ENCODE assay signal across 12 cellular contexts in genomic region chr14:51849095-51849494, GRCh38. TPM values are rescaled to one million over a fixed set of nuclear protein-coding genes. Genes with fewer than 3 reads are reported as not detected.
DNase-seq lines count a peak whose midpoint lies in the region; ATAC-seq and TF ChIP-seq lines count a peak whose summit lies in the region.
"Had no signal": no experiment of that assay in that cellular context is flagged by ENCODE, and none has a peak within 500 bp of the region (broad histone marks: within the 10 kb centered on the region; RNA-seq: fewer than 3 reads in every experiment).

No MANE protein-coding gene starts in this region.

- CTCF ChIA-PET in activated CD8-positive, alpha-beta T cell treated with anti-CD3 and anti-CD28 coated beads, Interleukin-2, amount 10 ng/mL, durations not matched to agents 7 days and 5 days (lab: Charles Lee): interaction anchor here (0.6 to 1.8 kb wide), 2 partner anchors 11 to 566 kb away, joined by 3 to 13 read pairs; partner anchors contain the start of gene GNG2

- H3K27me3 Mint-ChIP-seq in activated CD8-positive, alpha-beta T cell treated with anti-CD3 and anti-CD28 coated beads, Interleukin-2, amount 10 ng/mL, durations not matched to agents 7 days and 5 days (ENCODE audit: low read depth): no peaks in the 10 kb centered on the region

- peaks cover 80% of the 10 kb centered on the region for H3K4me1 Mint-ChIP-seq in activated CD8-positive, alpha-beta T cell treated with anti-CD3 and anti-CD28 coated beads, Interleukin-2, amount 10 ng/mL, durations not matched to agents 7 days and 5 days (ENCODE audit: low read depth)

- peaks cover 23% of the 10 kb centered on the region for H3K9me3 Mint-ChIP-seq in activated CD8-positive, alpha-beta T cell treated with anti-CD3 and anti-CD28 coated beads, Interleukin-2, amount 10 ng/mL, durations not matched to agents 7 days and 5 days (ENCODE audit: insufficient read depth)
- H3K9me3 Mint-ChIP-seq: WTC11 had no signal

- TF ChIP-seq CTCF in foreskin fibroblast (IDR thresholded peaks at IDR 0.05; ENCODE audit: low read depth, low read length): no peak

- no peak overlapping the region for H3K4me3 ChIP-seq in foreskin fibroblast (ENCODE audit: low read depth in 1 of 2, low read length in 2 of 2)
- H3K4me3 ChIP-seq: MG63 had no signal

- ATAC-seq in GM18520 (IDR thresholded peaks at IDR 0.05; ENCODE audit: unreplicated experiment) (peak; percentile 40), sciatic nerve (no peak)
- ATAC-seq in activated CD8-positive, alpha-beta T cell treated with anti-CD3 and anti-CD28 coated beads, Interleukin-2, amount 10 ng/mL, durations not matched to agents 7 days and 5 days: no peak
- ATAC-seq: WTC11 had no signal

- POLR2A ChIA-PET in activated CD8-positive, alpha-beta T cell treated with anti-CD3 and anti-CD28 coated beads, Interleukin-2, amount 10 ng/mL, durations not matched to agents 7 days and 5 days (lab: Charles Lee): interaction anchor here (3.0 to 10.8 kb wide), 2 partner anchors 15 to 24 kb away, joined by 11 to 366 read pairs; partner anchors contain the start of gene GNG2

- H3K36me3 Mint-ChIP-seq in activated CD8-positive, alpha-beta T cell treated with anti-CD3 and anti-CD28 coated beads, Interleukin-2, amount 10 ng/mL, durations not matched to agents 7 days and 5 days (ENCODE audit: low read depth): peaks cover 33% of the 10 kb centered on the region
- H3K36me3 Mint-ChIP-seq: WTC11 had no signal

- peak overlapping the region; percentile 98 for H3K27ac Mint-ChIP-seq in activated CD8-positive, alpha-beta T cell treated with anti-CD3 and anti-CD28 coated beads, Interleukin-2, amount 10 ng/mL, durations not matched to agents 7 days and 5 days
- H3K27ac Mint-ChIP-seq: progenitor cell of endocrine pancreas, WTC11 had no signal

- intact Hi-C loops in sciatic nerve (cut with DNase I): no loop called here

- H3K4me3 Mint-ChIP-seq in activated CD8-positive, alpha-beta T cell treated with anti-CD3 and anti-CD28 coated beads, Interleukin-2, amount 10 ng/mL, durations not matched to agents 7 days and 5 days: no peak overlapping the region
- H3K4me3 Mint-ChIP-seq: WTC11 had no signal

- DNase-seq in AG20443 (ENCODE audit: low spot score): peak; percentile 58
- peak; percentile 45 for DNase-seq in activated CD8-positive, alpha-beta T cell treated with anti-CD3 and anti-CD28 coated beads, Interleukin-2, amount 10 ng/mL, durations not matched to agents 7 days and 5 days
- DNase-seq in foreskin fibroblast: peak; percentile 29 to 51
- no peak for DNase-seq in sciatic nerve (ENCODE audit: low spot score)
- no peak for DNase-seq in Kasumi-1 (lab: John Stamatoyannopoulos, UW)
- DNase-seq in COR-L47 (lab: John Stamatoyannopoulos, UW): no peak
- no peak for DNase-seq in NCI-H69 (lab: John Stamatoyannopoulos, UW)
- DNase-seq: central memory CD4-positive, alpha-beta T cell; MG63 had no signal

RNA-seq across cellular contexts. Expression of gene GNG2, which starts 11.3 kb away (rescaled TPM):
- 100 to 1,000 TPM; 293 to 302 TPM for total RNA-seq in activated CD8-positive, alpha-beta T cell treated with anti-CD3 and anti-CD28 coated beads, Interleukin-2, amount 10 ng/mL, durations not matched to agents 7 days and 5 days
- 180 TPM for total RNA-seq in sciatic nerve

Comparison
In these comparisons a context has a peak if more than half of its experiments do, and no peak if none do; other contexts are left out.
1. DNase-seq: peak in AG20443 (single experiment), activated CD8-positive, alpha-beta T cell treated with anti-CD3 and anti-CD28 coated beads, Interleukin-2, amount 10 ng/mL, durations not matched to agents 7 days and 5 days (single experiment) and foreskin fibroblast (2 of 2); none in sciatic nerve (single experiment), Kasumi-1 (0 of 2), COR-L47 (single experiment) and NCI-H69 (single experiment).